Comparison of ENCODE assay signal across 7 cellular contexts in the genomic region with DNA sequence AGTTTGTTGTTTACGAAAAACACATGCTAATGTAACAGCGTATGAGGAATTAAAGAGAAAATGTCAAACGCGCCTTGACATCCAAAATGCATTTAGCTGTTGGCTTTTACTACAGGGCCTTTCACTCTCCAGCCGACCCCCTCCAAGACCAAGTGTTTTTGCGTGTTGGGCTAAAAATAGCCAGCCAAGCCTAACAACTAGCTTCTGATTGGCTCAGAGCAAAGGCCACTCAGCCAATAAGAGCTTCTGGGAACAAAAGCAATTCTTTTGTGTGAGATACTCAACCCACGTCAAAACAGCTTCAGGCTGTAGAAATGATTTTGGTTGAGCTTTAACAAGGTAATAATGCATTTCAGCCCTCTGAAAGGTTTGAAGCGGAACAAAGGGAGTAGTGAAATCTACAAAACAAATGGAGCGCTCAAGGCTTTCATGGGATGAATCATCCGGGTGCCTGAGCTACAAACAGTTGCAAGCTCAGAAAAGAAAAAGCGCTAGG.
DNase-seq lines count a peak whose midpoint lies in the region; ATAC-seq and TF ChIP-seq lines count a peak whose summit lies in the region.

No MANE protein-coding gene starts in this region.

- peak; percentile 94 for ATAC-seq in Right ventricle myocardium superior (ENCODE audit: poor library complexity)

- H3K79me2 ChIP-seq in osteoblast (ENCODE audit: insufficient read depth, low read length), result no peaks in the 10 kb centered on the region

- DNase-seq in H4 (ENCODE audit: low spot score), result peak; percentile 24
- DNase-seq in NAMALWA (ENCODE audit: low spot score), result peak; percentile 34
- peak; percentile 63 to 91 (median 70) for DNase-seq in adrenal gland
- DNase-seq in Right ventricle myocardium superior, result no peak
- peak; percentile 49 for DNase-seq in osteoblast (ENCODE audit: insufficient read length, low spot score, missing footprints)
- no peak for DNase-seq in activated gamma-delta T cell treated with Interleukin-2 at 50 U/mL for 16 hours

- H3K36me3 ChIP-seq in adrenal gland (replicated peaks in 1 of 2) (no peaks in the 10 kb centered on the region), osteoblast (ENCODE audit: insufficient read depth, low read length) (no peaks in the 10 kb centered on the region)

- intact Hi-C loops in adrenal gland (cut with DNase I), result loop anchor here in 1 of 2 donors (10.0 kb wide), 2 partner anchors 193 to 763 kb away; a partner anchor contains a TSS
- intact Hi-C loops in Right ventricle myocardium superior (cut with DNase I), result loop anchor here (5.0 to 10.0 kb wide), 2 partner anchors 763 to 1191 kb away; a partner anchor contains a TSS

- H3K4me3 ChIP-seq in GM12875 (ENCODE audit: low read depth, low read length) (peak overlapping the region; percentile 21), adrenal gland (peak overlapping the region in 2 of 4 donors; percentile 19 to 65), osteoblast (ENCODE audit: insufficient read depth, low read length) (peak overlapping the region; percentile 72)

- no peaks in the 10 kb centered on the region for H4K20me1 ChIP-seq in osteoblast (ENCODE audit: insufficient read depth, low read length)

- WGBS in adrenal gland, 4 donors, result 4 to 9% (median 6%) methylated on average over 11 of the region's 11 CpGs

- H3K27me3 ChIP-seq in adrenal gland (no peaks in the 10 kb centered on the region), osteoblast (ENCODE audit: insufficient read depth, low read length) (no peaks in the 10 kb centered on the region)

- TF ChIP-seq POLR2A in adrenal gland (IDR thresholded peaks at IDR 0.05), result no peak

- H3K4me2 ChIP-seq in osteoblast (ENCODE audit: insufficient read depth, low read length), result peak overlapping the region; percentile 93

- TF ChIP-seq CTCF in GM12875 (IDR thresholded peaks at IDR 0.05; ENCODE audit: borderline replicate concordance, insufficient read depth, low read depth, low read length) (no peak), adrenal gland (IDR thresholded peaks at IDR 0.05) (no peak), osteoblast (IDR thresholded peaks at IDR 0.05; ENCODE audit: extremely low read depth, low read depth, low read length) (no peak)

- peak overlapping the region; percentile 83 for H2AFZ ChIP-seq in osteoblast (ENCODE audit: low read length)

- H3K9me3 ChIP-seq in adrenal gland (replicated peaks in 1 of 3), result no peaks in the 10 kb centered on the region
- no peaks in the 10 kb centered on the region for H3K9me3 ChIP-seq in osteoblast (ENCODE audit: low read depth, low read length)

- H3K4me1 ChIP-seq in adrenal gland (replicated peaks in 1 of 2) (peaks cover 5 to 22% of the 10 kb centered on the region in 2 donors), osteoblast (ENCODE audit: insufficient read depth, low read length) (peaks cover 5% of the 10 kb centered on the region)

- H3K27ac ChIP-seq in adrenal gland (peak overlapping the region; percentile 59 to 86 (median 76)), osteoblast (ENCODE audit: low read depth, low read length) (peak overlapping the region; percentile 81)

Comparison
In these comparisons a context has a peak if more than half of its experiments do, and no peak if none do; other contexts are left out.
1. DNase-seq: peak in H4 (single experiment), NAMALWA (single experiment), adrenal gland (7 of 7) and osteoblast (single experiment); none in Right ventricle myocardium superior (single experiment) and activated gamma-delta T cell treated with Interleukin-2 at 50 U/mL for 16 hours (single experiment).